ENCODE assay signal across 9 cellular contexts in the genomic region with DNA sequence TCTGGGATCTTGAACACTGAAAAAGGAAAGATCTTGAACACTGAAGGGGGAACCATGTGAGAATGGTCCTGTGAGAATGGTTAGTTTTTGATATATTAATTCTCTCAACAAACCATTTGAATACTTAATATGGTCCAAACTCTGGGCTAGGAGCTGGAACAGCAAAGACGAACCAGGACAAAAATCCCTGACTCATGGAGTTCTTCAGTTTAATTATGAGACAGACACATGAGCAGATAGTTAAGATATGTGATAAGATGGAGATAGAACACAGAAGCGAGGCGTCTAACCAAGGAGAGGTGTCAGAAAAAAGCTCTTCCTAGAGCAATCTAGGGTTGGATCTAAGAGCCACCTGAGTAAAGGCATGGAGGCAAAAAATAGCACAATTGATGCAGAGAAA. TPM values are rescaled to one million over a fixed set of nuclear protein-coding genes. Genes with fewer than 3 reads are reported as not detected.
DNase-seq lines count a peak whose midpoint lies in the region; ATAC-seq and TF ChIP-seq lines count a peak whose summit lies in the region.
"Had no signal": no experiment of that assay in that cellular context is flagged by ENCODE, and none has a peak within 500 bp of the region (broad histone marks: within the 10 kb centered on the region; RNA-seq: fewer than 3 reads in every experiment).

No MANE protein-coding gene starts in this region.

- H3K27ac ChIP-seq in Panc1 (ENCODE audit: low read length): peak overlapping the region; percentile 96; the same call in 1 of the 2 replicates
- H3K27ac ChIP-seq in endodermal cell (ENCODE audit: low read depth, low read length): no peak overlapping the region
- H3K27ac ChIP-seq in spleen: peak overlapping the region in 5 of 8 donors; percentile 95 to 98 (median 96)

- intact Hi-C loops in Panc1 (cut with micrococcal nuclease; ENCODE audit: unreplicated experiment): no loop called here
- intact Hi-C loops in spleen (cut with DNase I; ENCODE audit: low total_unique reads): no loop called here

- 98 to 100% methylated on average over 3 of the region's 3 CpGs for WGBS in endodermal cell (ENCODE audit: insufficient coverage in 1 of 2, insufficient read length in 1 of 2), 2 experiments
- 78 to 88% (median 86%) methylated on average over 3 of the region's 3 CpGs for WGBS in spleen, 5 donors

- H3K4me3 ChIP-seq in Panc1 (ENCODE audit: low read depth in 2 of 2, low read length in 2 of 2) (peak overlapping the region; percentile 75 to 86; a peak in 3 of 4 replicates), endodermal cell (ENCODE audit: low read length) (peak overlapping the region; percentile 82), spleen (peak overlapping the region in 7 of 8 donors; percentile 67 to 84 (median 73))

- H3K27me3 ChIP-seq in Panc1 (ENCODE audit: control insufficient read depth, insufficient read depth, low read length) (no peaks in the 10 kb centered on the region), endodermal cell (ENCODE audit: control insufficient read depth, insufficient read depth, low read length, poor library complexity, severe bottlenecking) (no peaks in the 10 kb centered on the region), spleen (replicated peaks in 1 of 7) (no peaks in the 10 kb centered on the region)

- H3K36me3 ChIP-seq in Panc1 (ENCODE audit: control insufficient read depth, insufficient read depth, low read length): peaks cover 6% of the 10 kb centered on the region
- H3K36me3 ChIP-seq in endodermal cell (ENCODE audit: control insufficient read depth, insufficient read depth, low read length): peaks cover 7% of the 10 kb centered on the region
- peaks cover 0 to 43% (median 10%) of the 10 kb centered on the region in 6 donors for H3K36me3 ChIP-seq in spleen

- H3K4me1 ChIP-seq in Panc1 (ENCODE audit: control insufficient read depth, insufficient read depth, low read length): peaks cover 34% of the 10 kb centered on the region
- H3K4me1 ChIP-seq in endodermal cell (ENCODE audit: control insufficient read depth, insufficient read depth, low read length): peaks cover 4% of the 10 kb centered on the region
- H3K4me1 ChIP-seq in spleen: peaks cover 24 to 98% (median 85%) of the 10 kb centered on the region in 6 donors

- TF ChIP-seq CTCF in Panc1 (IDR thresholded peaks at IDR 0.05) (no peak), endodermal cell (conservative IDR thresholded peaks at IDR 0.05) (no peak), spleen (IDR thresholded peaks at IDR 0.05 in 8 of 11, conservative IDR thresholded peaks at IDR 0.05 in 3 of 11) (no peak)

- in situ Hi-C loops in Panc1 (cut with HindIII; ENCODE audit: low pct_unique_long_range_greater_than_20kb, low sequenced_read_pairs): no loop called here

- H3K9me3 Mint-ChIP-seq in activated CD4-positive, alpha-beta T cell treated with anti-CD3 and anti-CD28 coated beads, Interleukin-2, amount 10 ng/mL, durations not matched to agents 7 days and 5 days: no peaks in the 10 kb centered on the region
- H3K9me3 Mint-ChIP-seq in endodermal cell: peaks cover 4% of the 10 kb centered on the region

- peak overlapping the region; percentile 96 for H3K4me3 Mint-ChIP-seq in activated CD4-positive, alpha-beta T cell treated with anti-CD3 and anti-CD28 coated beads, Interleukin-2, amount 10 ng/mL, durations not matched to agents 7 days and 5 days
- H3K4me3 Mint-ChIP-seq in endodermal cell: no peak overlapping the region

- peaks cover 74% of the 10 kb centered on the region for H3K4me1 Mint-ChIP-seq in activated CD4-positive, alpha-beta T cell treated with anti-CD3 and anti-CD28 coated beads, Interleukin-2, amount 10 ng/mL, durations not matched to agents 7 days and 5 days
- peaks cover 13% of the 10 kb centered on the region for H3K4me1 Mint-ChIP-seq in endodermal cell

- H3K36me3 Mint-ChIP-seq in activated CD4-positive, alpha-beta T cell treated with anti-CD3 and anti-CD28 coated beads, Interleukin-2, amount 10 ng/mL, durations not matched to agents 7 days and 5 days (ENCODE audit: low read depth): peaks cover 49% of the 10 kb centered on the region
- peaks cover 9% of the 10 kb centered on the region for H3K36me3 Mint-ChIP-seq in endodermal cell (ENCODE audit: low read depth)

- CTCF ChIA-PET in activated CD4-positive, alpha-beta T cell treated with anti-CD3 and anti-CD28 coated beads, Interleukin-2, amount 10 ng/mL, durations not matched to agents 7 days and 5 days (lab: Charles Lee): interaction anchor here (0.9 to 1.8 kb wide), 6 partner anchors 9 to 148 kb away, joined by 3 to 5 read pairs (median 4); partner anchors contain the start of gene CMTM2
- CTCF ChIA-PET in Panc1 (lab: Charles Lee): no interaction called here

- peak overlapping the region; percentile 95 for H3K27ac Mint-ChIP-seq in activated CD4-positive, alpha-beta T cell treated with anti-CD3 and anti-CD28 coated beads, Interleukin-2, amount 10 ng/mL, durations not matched to agents 7 days and 5 days
- H3K27ac Mint-ChIP-seq in endodermal cell: no peak overlapping the region

- no peak for TF ChIP-seq POLR2A in spleen (IDR thresholded peaks at IDR 0.05)

- H3K9ac ChIP-seq in endodermal cell (ENCODE audit: extremely low read depth, low read length, poor library complexity, severe bottlenecking): no peak overlapping the region

- no peak for DNase-seq in activated CD4-positive, alpha-beta T cell treated with anti-CD3 and anti-CD28 coated beads, Interleukin-2, amount 10 ng/mL, durations not matched to agents 7 days and 5 days
- DNase-seq in activated CD4-positive, alpha-beta T cell treated with anti-CD3 and anti-CD28 coated beads for 1 hour: no peak
- no peak for DNase-seq in Panc1 (ENCODE audit: low read depth, low spot score)
- DNase-seq in endodermal cell: no peak
- no peak for DNase-seq in spleen
- no peak for DNase-seq in NOMO-1 treated with DMSO at 0.1 percent for 48 hours (lab: John Stamatoyannopoulos, UW; ENCODE audit: unreplicated experiment)
- no peak for DNase-seq in globus pallidus (ENCODE audit: low spot score)
- DNase-seq in H4 (ENCODE audit: low spot score): no peak
- DNase-seq: NCI-H1105 treated with DMSO at 0.1 percent for 48 hours had no signal

- POLR2A ChIA-PET in activated CD4-positive, alpha-beta T cell treated with anti-CD3 and anti-CD28 coated beads, Interleukin-2, amount 10 ng/mL, durations not matched to agents 7 days and 5 days (lab: Charles Lee): no interaction called here
- POLR2A ChIA-PET in Panc1 (lab: Charles Lee): no interaction called here

- no TSS peak for BruUV-seq in Panc1 (replicated peaks; lab: Mats Ljungman, UMichigan)

- no peaks in the 10 kb centered on the region for H3K27me3 Mint-ChIP-seq in activated CD4-positive, alpha-beta T cell treated with anti-CD3 and anti-CD28 coated beads, Interleukin-2, amount 10 ng/mL, durations not matched to agents 7 days and 5 days
- peaks cover 12% of the 10 kb centered on the region for H3K27me3 Mint-ChIP-seq in endodermal cell (ENCODE audit: insufficient read depth)

- ATAC-seq in Panc1: no peak

- no peaks in the 10 kb centered on the region for H3K9me3 ChIP-seq in Panc1 (ENCODE audit: control insufficient read depth, insufficient read depth, low read depth, low read length)
- no peaks in the 10 kb centered on the region for H3K9me3 ChIP-seq in endodermal cell (ENCODE audit: control insufficient read depth, low read length)
- no peaks in the 10 kb centered on the region for H3K9me3 ChIP-seq in spleen

RNA-seq across cellular contexts. Expression of gene CKLF, which starts 1.6 kb away (rescaled TPM):
- total RNA-seq in activated CD4-positive, alpha-beta T cell treated with anti-CD3 and anti-CD28 coated beads, Interleukin-2, amount 10 ng/mL, durations not matched to agents 7 days and 5 days: 100 to 1,000 TPM; 124 to 132 TPM
- total RNA-seq in Panc1 (2021; ENCODE audit: unreplicated experiment) (88.1 TPM), endodermal cell (10 to 100 TPM; 22.5 to 40.7 TPM), spleen (100 to 1,000 TPM in 3 of 7 donors, 10 to 100 TPM in 4; 65.5 to 132 (median 76.8) TPM)
- polyA plus RNA-seq in Panc1 (2012; ENCODE audit: insufficient read length): 64.7 TPM
- polyA plus RNA-seq in endodermal cell (2013, experiment 1 of 2): 38.0 TPM
- polyA plus RNA-seq in endodermal cell (2013, experiment 2 of 2): 36.9 TPM
- polyA plus RNA-seq in spleen: 10 to 100 TPM; 61.9 to 76.2 (median 74.7) TPM
- total RNA-seq in H4 (2014; rRNA removed; shearing (Covaris generic)): 158 and 163 TPM in 2 replicates

RNA-seq across cellular contexts. Expression of gene TK2, which starts 4.1 kb away (rescaled TPM):
- 1 to 10 TPM; 7.4 to 9.3 TPM for total RNA-seq in activated CD4-positive, alpha-beta T cell treated with anti-CD3 and anti-CD28 coated beads, Interleukin-2, amount 10 ng/mL, durations not matched to agents 7 days and 5 days
- 17.1 TPM for total RNA-seq in Panc1 (2021; ENCODE audit: unreplicated experiment)
- polyA plus RNA-seq in Panc1 (2012; ENCODE audit: insufficient read length): 13.5 TPM
- total RNA-seq in endodermal cell: 10 to 100 TPM in 1 of 2 donors, 1 to 10 TPM in 1; 7.9 to 11.5 TPM
- polyA plus RNA-seq in endodermal cell (2013, experiment 1 of 2): 11.3 TPM
- polyA plus RNA-seq in endodermal cell (2013, experiment 2 of 2): 10.2 TPM
- total RNA-seq in spleen: 10 to 100 TPM; 21.3 to 56.6 (median 40.1) TPM
- 10 to 100 TPM in 1 of 3 donors, 1 to 10 TPM in 2; 8.3 to 19.8 (median 9.2) TPM for polyA plus RNA-seq in spleen
- total RNA-seq in H4 (2014; rRNA removed; shearing (Covaris generic)): 12.0 and 15.5 TPM in 2 replicates

RNA-seq across cellular contexts. Expression of gene CMTM1, which starts 12.2 kb away (rescaled TPM):
- 10 to 100 TPM; 12.3 to 15.3 TPM for total RNA-seq in activated CD4-positive, alpha-beta T cell treated with anti-CD3 and anti-CD28 coated beads, Interleukin-2, amount 10 ng/mL, durations not matched to agents 7 days and 5 days
- 7.1 TPM for total RNA-seq in Panc1 (2021; ENCODE audit: unreplicated experiment)
- 5.9 TPM for polyA plus RNA-seq in Panc1 (2012; ENCODE audit: insufficient read length)
- total RNA-seq in endodermal cell: 1 to 10 TPM; 3.8 to 5.3 TPM
- polyA plus RNA-seq in endodermal cell (2013, experiment 1 of 2): 4.9 TPM
- 3.4 TPM for polyA plus RNA-seq in endodermal cell (2013, experiment 2 of 2)
- total RNA-seq in spleen: 10 to 100 TPM in 4 of 7 donors, 1 to 10 TPM in 3; 1.4 to 19.0 (median 10.7) TPM
- polyA plus RNA-seq in spleen: 1 to 10 TPM in 1 of 3 donors, under 1 TPM in 2; 0.15 to 1.3 (median 0.33) TPM
- total RNA-seq in H4 (2014; rRNA removed; shearing (Covaris generic)): 0.85 and 1.1 TPM in 2 replicates

RNA-seq across cellular contexts. Expression of gene CMTM2, which starts 25.2 kb away (rescaled TPM):
- under 1 TPM; 0.73 to 0.97 TPM for total RNA-seq in activated CD4-positive, alpha-beta T cell treated with anti-CD3 and anti-CD28 coated beads, Interleukin-2, amount 10 ng/mL, durations not matched to agents 7 days and 5 days
- total RNA-seq in Panc1 (2021; ENCODE audit: unreplicated experiment) (not detected), endodermal cell (not detected), spleen (10 to 100 TPM in 4 of 7 donors, 1 to 10 TPM in 3; 3.3 to 54.6 (median 12.1) TPM)
- polyA plus RNA-seq in Panc1 (2012; ENCODE audit: insufficient read length): not detected
- polyA plus RNA-seq in endodermal cell (2013, experiment 1 of 2): not detected
- polyA plus RNA-seq in endodermal cell (2013, experiment 2 of 2): not detected
- 1 to 10 TPM in 2 of 3 donors, under 1 TPM in 1; 0.70 to 8.7 (median 5.8) TPM for polyA plus RNA-seq in spleen
- not detected in 2 replicates for total RNA-seq in H4 (2014; rRNA removed; shearing (Covaris generic))

RNA-seq across cellular contexts. Expression of gene CMTM3, which starts 50.5 kb away (rescaled TPM):
- total RNA-seq in activated CD4-positive, alpha-beta T cell treated with anti-CD3 and anti-CD28 coated beads, Interleukin-2, amount 10 ng/mL, durations not matched to agents 7 days and 5 days: 100 to 1,000 TPM; 100 to 107 TPM
- 45.8 TPM for total RNA-seq in Panc1 (2021; ENCODE audit: unreplicated experiment)
- 58.3 TPM for polyA plus RNA-seq in Panc1 (2012; ENCODE audit: insufficient read length)
- 10 to 100 TPM; 44.2 to 48.5 TPM for total RNA-seq in endodermal cell
- 66.9 TPM for polyA plus RNA-seq in endodermal cell (2013, experiment 1 of 2)
- polyA plus RNA-seq in endodermal cell (2013, experiment 2 of 2): 60.5 TPM
- 10 to 100 TPM; 37.6 to 53.1 (median 41.9) TPM for total RNA-seq in spleen
- 10 to 100 TPM; 16.2 to 25.0 (median 23.4) TPM for polyA plus RNA-seq in spleen
- total RNA-seq in H4 (2014; rRNA removed; shearing (Covaris generic)): 20.0 and 29.8 TPM in 2 replicates
